26 cellular contexts compared by ENCODE assay signal in the genomic region with DNA sequence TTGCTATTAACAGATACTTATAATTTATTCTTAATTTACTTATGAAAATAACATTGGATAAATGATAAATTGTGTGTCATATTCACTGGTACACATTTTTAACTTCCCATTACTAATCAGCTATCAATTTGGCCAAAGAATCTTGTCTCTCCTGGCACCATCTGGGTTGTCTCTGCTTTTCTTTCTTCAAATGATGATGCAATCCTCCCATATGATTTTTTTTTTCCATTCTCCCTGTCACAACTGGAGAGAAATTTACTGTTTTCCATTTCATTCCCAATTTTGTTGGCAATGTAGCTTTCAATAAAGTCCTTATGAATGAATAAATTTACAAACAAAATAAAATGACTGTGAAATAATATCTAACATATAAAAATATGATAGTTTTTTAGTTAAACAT.
"Had no signal": no experiment of that assay in that cellular context is flagged by ENCODE, and none has a peak within 500 bp of the region (broad histone marks: within the 10 kb centered on the region; RNA-seq: fewer than 3 reads in every experiment).

No MANE protein-coding gene starts in this region.

- H3K27me3 ChIP-seq: left lung, ovary, right atrium auricular region, stomach, testis, thyroid gland, transverse colon, upper lobe of left lung, vagina had no signal

- H3K27me3 Mint-ChIP-seq: natural killer cell treated with Interleukin-12 subunit alpha and Interleukin-12 subunit beta and Interleukin-15 and Interleukin-18, amount 100 ng/mL, for 72 hours; progenitor cell of endocrine pancreas; stimulated activated naive B cell treated with anti-CD40 and anti-IgM and Interleukin-4, amounts not matched to agents 10 μg/mL and 1 μg/mL and 100 μg/mL, for 72 hours had no signal

- H3K9me3 ChIP-seq: lower lobe of right lung, ovary, right atrium auricular region, testis, thyroid gland, transverse colon, vagina had no signal

- H3K4me1 ChIP-seq: left lung, lower lobe of right lung, right atrium auricular region, stomach, testis, thyroid gland, transverse colon, upper lobe of left lung, vagina had no signal

- H3K4me3 ChIP-seq: left lung, lower lobe of right lung, ovary, right atrium auricular region, skin epidermis, stomach, testis, thyroid gland, transverse colon, upper lobe of left lung, vagina had no signal

- H3K27ac ChIP-seq: left lung, lower lobe of right lung, ovary, right atrium auricular region, skin epidermis, stomach, testis, thyroid gland, transverse colon, upper lobe of left lung, vagina had no signal

- H3K36me3 ChIP-seq: left lung, lower lobe of right lung, ovary, right atrium auricular region, stomach, thyroid gland, transverse colon, upper lobe of left lung, vagina had no signal

- H3K4me3 Mint-ChIP-seq: immature natural killer cell; natural killer cell treated with Interleukin-12 subunit alpha and Interleukin-12 subunit beta and Interleukin-15 and Interleukin-18, amount 100 ng/mL, for 72 hours; stimulated activated naive B cell treated with anti-CD40 and anti-IgM and Interleukin-4, amounts not matched to agents 10 μg/mL and 1 μg/mL and 100 μg/mL, for 72 hours had no signal

- ATAC-seq: left colon; left lung; lower lobe of right lung; natural killer cell treated with Interleukin-12 subunit alpha and Interleukin-12 subunit beta and Interleukin-15 and Interleukin-18, amount 100 ng/mL, for 72 hours; sciatic nerve; stimulated activated naive B cell treated with anti-CD40 and anti-IgM and Interleukin-4, amounts not matched to agents 10 μg/mL and 1 μg/mL and 100 μg/mL, for 72 hours; stimulated activated naive CD8-positive, alpha-beta T cell treated with anti-CD3 and anti-CD28 coated beads, Interleukin-15, Interleukin-2, amounts not matched to agents 100 U/mL and 50 U/mL, for 24 hours had no signal

- H3K27ac Mint-ChIP-seq: immature natural killer cell; natural killer cell treated with Interleukin-12 subunit alpha and Interleukin-12 subunit beta and Interleukin-15 and Interleukin-18, amount 100 ng/mL, for 72 hours; progenitor cell of endocrine pancreas; stimulated activated naive B cell treated with anti-CD40 and anti-IgM and Interleukin-4, amounts not matched to agents 10 μg/mL and 1 μg/mL and 100 μg/mL, for 72 hours had no signal

- H3K36me3 Mint-ChIP-seq: immature natural killer cell; natural killer cell treated with Interleukin-12 subunit alpha and Interleukin-12 subunit beta and Interleukin-15 and Interleukin-18, amount 100 ng/mL, for 72 hours; stimulated activated naive B cell treated with anti-CD40 and anti-IgM and Interleukin-4, amounts not matched to agents 10 μg/mL and 1 μg/mL and 100 μg/mL, for 72 hours had no signal

- H3K4me1 Mint-ChIP-seq: immature natural killer cell; stimulated activated naive B cell treated with anti-CD40 and anti-IgM and Interleukin-4, amounts not matched to agents 10 μg/mL and 1 μg/mL and 100 μg/mL, for 72 hours had no signal

- FAIRE-seq: islet of Langerhans, kidney had no signal

- DNase-seq: immature natural killer cell; kidney; left colon; left lung; lower lobe of right lung; mammary epithelial cell; mesenchymal stem cell; ovary; stimulated activated CD4-positive, alpha-beta T cell treated with anti-CD3 and anti-CD28 coated beads, Interleukin-12 subunit alpha, Interleukin-12 subunit beta, amount 100 ng/mL, for 4 hours; stimulated activated CD4-positive, alpha-beta T cell treated with anti-CD3 and anti-CD28 coated beads, Interleukin-15, amount 100 ng/mL, for 24 hours; stimulated activated CD4-positive, alpha-beta T cell treated with anti-CD3 and anti-CD28 coated beads, Interleukin-2, amount 100 ng/mL, for 24 hours; stimulated activated CD4-positive, alpha-beta T cell treated with anti-CD3 and anti-CD28 coated beads, Interleukin-4, amount 100 ng/mL, for 1 hour; stimulated activated naive B cell treated with anti-CD40 and anti-IgM and Interleukin-4, amounts not matched to agents 10 μg/mL and 1 μg/mL and 100 μg/mL, for 72 hours; stimulated activated naive CD8-positive, alpha-beta T cell treated with anti-CD3 and anti-CD28 coated beads, Interleukin-15, Interleukin-2, amounts not matched to agents 100 U/mL and 50 U/mL, for 24 hours; stomach; testis; thyroid gland; transverse colon; upper lobe of left lung had no signal
